In the genomic region with DNA sequence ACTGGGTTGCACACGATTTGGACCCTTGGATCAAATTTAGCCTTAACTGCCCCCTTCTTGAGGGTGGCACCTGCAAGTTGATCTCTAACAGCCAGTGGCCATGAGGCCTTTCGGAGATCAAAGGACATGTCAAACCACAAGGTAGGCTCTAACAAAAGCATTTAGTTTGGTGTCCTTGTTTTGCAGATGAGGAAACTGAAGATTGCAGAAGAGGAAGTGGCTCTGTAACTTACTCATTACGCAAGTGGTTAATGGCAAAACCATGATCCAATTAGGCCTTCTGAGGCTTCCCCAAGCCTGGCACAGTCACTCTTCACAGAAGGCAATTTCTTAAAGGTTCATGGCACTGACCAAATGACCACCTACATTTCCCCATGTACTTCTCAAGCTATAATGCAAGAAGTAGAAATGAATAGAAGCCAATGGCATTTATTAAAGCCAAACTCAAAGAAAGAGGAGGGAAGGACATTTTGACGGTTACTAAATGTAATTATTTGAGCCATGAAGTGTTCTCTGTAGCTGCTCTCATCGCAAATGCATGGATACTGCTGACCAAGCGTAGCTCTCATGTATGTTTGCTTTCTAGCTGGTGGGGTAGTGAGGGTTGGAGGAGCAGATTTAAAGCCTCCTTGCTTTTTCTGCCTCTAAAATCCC, we compare ENCODE assay signal across 1 cellular context.
TF ChIP-seq lines count a peak whose summit lies in the region.

No MANE protein-coding gene starts in this region.

TF ChIP-seq in HepG2, 621 proteins besides CTCF, POLR2A, EP300 and RAD21 (continued from another document and continues in another):
- TF ChIP-seq E2F1 (CRISPR knock-in tag; IDR thresholded peaks at IDR 0.05) (no peak), GABPB1 (CRISPR knock-in tag; IDR thresholded peaks at IDR 0.05) (peak; percentile 53), ZNF839 (CRISPR knock-in tag; IDR thresholded peaks at IDR 0.05; ENCODE audit: borderline replicate concordance) (no peak), ZNF331 (CRISPR knock-in tag; IDR thresholded peaks at IDR 0.05) (peak; percentile 76), ZNF17 (CRISPR knock-in tag; IDR thresholded peaks at IDR 0.05) (no peak), ZBTB25 (CRISPR knock-in tag; IDR thresholded peaks at IDR 0.05) (peak; percentile 80), ZSCAN31 (CRISPR knock-in tag; IDR thresholded peaks at IDR 0.05; ENCODE audit: low read depth) (0 out of 2 replicates have a peak, but pooled peaks have one; percentile 27), SKIL (CRISPR knock-in tag; IDR thresholded peaks at IDR 0.05; ENCODE audit: borderline replicate concordance) (0 out of 2 replicates have a peak, but pooled peaks have one; percentile 8), NBN (conservative IDR thresholded peaks at IDR 0.05) (no peak), POGZ (CRISPR knock-in tag; IDR thresholded peaks at IDR 0.05) (0 out of 2 replicates have a peak, but pooled peaks have one; percentile 39), ZBTB3 (CRISPR knock-in tag; IDR thresholded peaks at IDR 0.05; ENCODE audit: borderline replicate concordance, low read depth) (no peak), THYN1 (CRISPR knock-in tag; IDR thresholded peaks at IDR 0.05; ENCODE audit: borderline replicate concordance, low read depth) (no peak), SRSF4 (IDR thresholded peaks at IDR 0.05; ENCODE audit: low read depth, low read length, poor library complexity, severe bottlenecking) (no peak), FOXJ3 (CRISPR knock-in tag; IDR thresholded peaks at IDR 0.05; ENCODE audit: borderline replicate concordance) (peak; percentile 66; the same call in 1 of the 2 replicates), TCF7 (IDR thresholded peaks at IDR 0.05; ENCODE audit: low read depth) (peak; percentile 86), FOXC1 (CRISPR knock-in tag; IDR thresholded peaks at IDR 0.05; ENCODE audit: borderline replicate concordance) (no peak), KMT2A (CRISPR knock-in tag; IDR thresholded peaks at IDR 0.05) (no peak), ZNF329 (CRISPR knock-in tag; IDR thresholded peaks at IDR 0.05; ENCODE audit: low read depth) (no peak), YEATS4 (CRISPR knock-in tag; IDR thresholded peaks at IDR 0.05; ENCODE audit: borderline replicate concordance) (no peak; the same call in 1 of the 2 replicates), ZNF652 (CRISPR knock-in tag; IDR thresholded peaks at IDR 0.05; ENCODE audit: borderline replicate concordance, low read depth) (peak; percentile 31; the same call in 1 of the 2 replicates), CBX2 (IDR thresholded peaks at IDR 0.05; ENCODE audit: low read depth, low read length) (no peak), CBX2 (CRISPR knock-in tag; IDR thresholded peaks at IDR 0.05; ENCODE audit: low read depth) (no peak), CEBPG (CRISPR knock-in tag; IDR thresholded peaks at IDR 0.05) (peak; percentile 94), NFE2L1 (CRISPR knock-in tag; IDR thresholded peaks at IDR 0.05; ENCODE audit: borderline replicate concordance) (no peak), YEATS2 (CRISPR knock-in tag; IDR thresholded peaks at IDR 0.05; ENCODE audit: borderline replicate concordance) (peak; percentile 47; the same call in 1 of the 2 replicates), ZNF282 (IDR thresholded peaks at IDR 0.05; ENCODE audit: partially characterized antibody) (no peak), HNRNPUL1 (IDR thresholded peaks at IDR 0.05; ENCODE audit: low read depth, low read length) (no peak), TCF7L2 (IDR thresholded peaks at IDR 0.05; ENCODE audit: low read depth, low read length) (peak; percentile 67; the same call in 1 of the 2 replicates), ZNF841 (CRISPR knock-in tag; IDR thresholded peaks at IDR 0.05; ENCODE audit: borderline replicate concordance) (no peak), SATB2 (CRISPR knock-in tag; IDR thresholded peaks at IDR 0.05) (no peak), ZNF350 (CRISPR knock-in tag; IDR thresholded peaks at IDR 0.05; ENCODE audit: borderline replicate concordance, low read depth) (no peak), NFYC (CRISPR knock-in tag; IDR thresholded peaks at IDR 0.05) (no peak), WIZ (CRISPR knock-in tag; IDR thresholded peaks at IDR 0.05) (peak; percentile 30; the same call in 1 of the 2 replicates), ZNF234 (CRISPR knock-in tag; conservative IDR thresholded peaks at IDR 0.05) (no peak), DDIT3 (CRISPR knock-in tag; IDR thresholded peaks at IDR 0.05) (no peak)
- TF ChIP-seq, protein P1, sequence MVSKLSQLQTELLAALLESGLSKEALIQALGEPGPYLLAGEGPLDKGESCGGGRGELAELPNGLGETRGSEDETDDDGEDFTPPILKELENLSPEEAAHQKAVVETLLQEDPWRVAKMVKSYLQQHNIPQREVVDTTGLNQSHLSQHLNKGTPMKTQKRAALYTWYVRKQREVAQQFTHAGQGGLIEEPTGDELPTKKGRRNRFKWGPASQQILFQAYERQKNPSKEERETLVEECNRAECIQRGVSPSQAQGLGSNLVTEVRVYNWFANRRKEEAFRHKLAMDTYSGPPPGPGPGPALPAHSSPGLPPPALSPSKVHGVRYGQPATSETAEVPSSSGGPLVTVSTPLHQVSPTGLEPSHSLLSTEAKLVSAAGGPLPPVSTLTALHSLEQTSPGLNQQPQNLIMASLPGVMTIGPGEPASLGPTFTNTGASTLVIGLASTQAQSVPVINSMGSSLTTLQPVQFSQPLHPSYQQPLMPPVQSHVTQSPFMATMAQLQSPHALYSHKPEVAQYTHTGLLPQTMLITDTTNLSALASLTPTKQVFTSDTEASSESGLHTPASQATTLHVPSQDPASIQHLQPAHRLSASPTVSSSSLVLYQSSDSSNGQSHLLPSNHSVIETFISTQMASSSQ (IDR thresholded peaks at IDR 0.05; ENCODE audit: low read depth): no peak
- TF ChIP-seq, protein P1 (CRISPR knock-in tag; IDR thresholded peaks at IDR 0.05; ENCODE audit: borderline replicate concordance): peak; percentile 50; the same call in 1 of the 2 replicates
- TF ChIP-seq, protein P2, sequence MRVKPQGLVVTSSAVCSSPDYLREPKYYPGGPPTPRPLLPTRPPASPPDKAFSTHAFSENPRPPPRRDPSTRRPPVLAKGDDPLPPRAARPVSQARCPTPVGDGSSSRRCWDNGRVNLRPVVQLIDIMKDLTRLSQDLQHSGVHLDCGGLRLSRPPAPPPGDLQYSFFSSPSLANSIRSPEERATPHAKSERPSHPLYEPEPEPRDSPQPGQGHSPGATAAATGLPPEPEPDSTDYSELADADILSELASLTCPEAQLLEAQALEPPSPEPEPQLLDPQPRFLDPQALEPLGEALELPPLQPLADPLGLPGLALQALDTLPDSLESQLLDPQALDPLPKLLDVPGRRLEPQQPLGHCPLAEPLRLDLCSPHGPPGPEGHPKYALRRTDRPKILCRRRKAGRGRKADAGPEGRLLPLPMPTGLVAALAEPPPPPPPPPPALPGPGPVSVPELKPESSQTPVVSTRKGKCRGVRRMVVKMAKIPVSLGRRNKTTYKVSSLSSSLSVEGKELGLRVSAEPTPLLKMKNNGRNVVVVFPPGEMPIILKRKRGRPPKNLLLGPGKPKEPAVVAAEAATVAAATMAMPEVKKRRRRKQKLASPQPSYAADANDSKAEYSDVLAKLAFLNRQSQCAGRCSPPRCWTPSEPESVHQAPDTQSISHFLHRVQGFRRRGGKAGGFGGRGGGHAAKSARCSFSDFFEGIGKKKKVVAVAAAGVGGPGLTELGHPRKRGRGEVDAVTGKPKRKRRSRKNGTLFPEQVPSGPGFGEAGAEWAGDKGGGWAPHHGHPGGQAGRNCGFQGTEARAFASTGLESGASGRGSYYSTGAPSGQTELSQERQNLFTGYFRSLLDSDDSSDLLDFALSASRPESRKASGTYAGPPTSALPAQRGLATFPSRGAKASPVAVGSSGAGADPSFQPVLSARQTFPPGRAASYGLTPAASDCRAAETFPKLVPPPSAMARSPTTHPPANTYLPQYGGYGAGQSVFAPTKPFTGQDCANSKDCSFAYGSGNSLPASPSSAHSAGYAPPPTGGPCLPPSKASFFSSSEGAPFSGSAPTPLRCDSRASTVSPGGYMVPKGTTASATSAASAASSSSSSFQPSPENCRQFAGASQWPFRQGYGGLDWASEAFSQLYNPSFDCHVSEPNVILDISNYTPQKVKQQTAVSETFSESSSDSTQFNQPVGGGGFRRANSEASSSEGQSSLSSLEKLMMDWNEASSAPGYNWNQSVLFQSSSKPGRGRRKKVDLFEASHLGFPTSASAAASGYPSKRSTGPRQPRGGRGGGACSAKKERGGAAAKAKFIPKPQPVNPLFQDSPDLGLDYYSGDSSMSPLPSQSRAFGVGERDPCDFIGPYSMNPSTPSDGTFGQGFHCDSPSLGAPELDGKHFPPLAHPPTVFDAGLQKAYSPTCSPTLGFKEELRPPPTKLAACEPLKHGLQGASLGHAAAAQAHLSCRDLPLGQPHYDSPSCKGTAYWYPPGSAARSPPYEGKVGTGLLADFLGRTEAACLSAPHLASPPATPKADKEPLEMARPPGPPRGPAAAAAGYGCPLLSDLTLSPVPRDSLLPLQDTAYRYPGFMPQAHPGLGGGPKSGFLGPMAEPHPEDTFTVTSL (CRISPR knock-in tag; IDR thresholded peaks at IDR 0.05; ENCODE audit: borderline replicate concordance): no peak
- TF ChIP-seq, protein P3, sequence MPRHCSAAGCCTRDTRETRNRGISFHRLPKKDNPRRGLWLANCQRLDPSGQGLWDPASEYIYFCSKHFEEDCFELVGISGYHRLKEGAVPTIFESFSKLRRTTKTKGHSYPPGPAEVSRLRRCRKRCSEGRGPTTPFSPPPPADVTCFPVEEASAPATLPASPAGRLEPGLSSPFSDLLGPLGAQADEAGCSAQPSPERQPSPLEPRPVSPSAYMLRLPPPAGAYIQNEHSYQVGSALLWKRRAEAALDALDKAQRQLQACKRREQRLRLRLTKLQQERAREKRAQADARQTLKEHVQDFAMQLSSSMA (CRISPR knock-in tag; IDR thresholded peaks at IDR 0.05): no peak
- TF ChIP-seq, protein P4, sequence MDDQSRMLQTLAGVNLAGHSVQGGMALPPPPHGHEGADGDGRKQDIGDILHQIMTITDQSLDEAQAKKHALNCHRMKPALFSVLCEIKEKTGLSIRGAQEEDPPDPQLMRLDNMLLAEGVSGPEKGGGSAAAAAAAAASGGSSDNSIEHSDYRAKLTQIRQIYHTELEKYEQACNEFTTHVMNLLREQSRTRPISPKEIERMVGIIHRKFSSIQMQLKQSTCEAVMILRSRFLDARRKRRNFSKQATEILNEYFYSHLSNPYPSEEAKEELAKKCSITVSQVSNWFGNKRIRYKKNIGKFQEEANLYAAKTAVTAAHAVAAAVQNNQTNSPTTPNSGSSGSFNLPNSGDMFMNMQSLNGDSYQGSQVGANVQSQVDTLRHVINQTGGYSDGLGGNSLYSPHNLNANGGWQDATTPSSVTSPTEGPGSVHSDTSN (CRISPR knock-in tag; IDR thresholded peaks at IDR 0.05; ENCODE audit: borderline replicate concordance): no peak
